8 cellular contexts compared by ENCODE assay signal in the genomic region with DNA sequence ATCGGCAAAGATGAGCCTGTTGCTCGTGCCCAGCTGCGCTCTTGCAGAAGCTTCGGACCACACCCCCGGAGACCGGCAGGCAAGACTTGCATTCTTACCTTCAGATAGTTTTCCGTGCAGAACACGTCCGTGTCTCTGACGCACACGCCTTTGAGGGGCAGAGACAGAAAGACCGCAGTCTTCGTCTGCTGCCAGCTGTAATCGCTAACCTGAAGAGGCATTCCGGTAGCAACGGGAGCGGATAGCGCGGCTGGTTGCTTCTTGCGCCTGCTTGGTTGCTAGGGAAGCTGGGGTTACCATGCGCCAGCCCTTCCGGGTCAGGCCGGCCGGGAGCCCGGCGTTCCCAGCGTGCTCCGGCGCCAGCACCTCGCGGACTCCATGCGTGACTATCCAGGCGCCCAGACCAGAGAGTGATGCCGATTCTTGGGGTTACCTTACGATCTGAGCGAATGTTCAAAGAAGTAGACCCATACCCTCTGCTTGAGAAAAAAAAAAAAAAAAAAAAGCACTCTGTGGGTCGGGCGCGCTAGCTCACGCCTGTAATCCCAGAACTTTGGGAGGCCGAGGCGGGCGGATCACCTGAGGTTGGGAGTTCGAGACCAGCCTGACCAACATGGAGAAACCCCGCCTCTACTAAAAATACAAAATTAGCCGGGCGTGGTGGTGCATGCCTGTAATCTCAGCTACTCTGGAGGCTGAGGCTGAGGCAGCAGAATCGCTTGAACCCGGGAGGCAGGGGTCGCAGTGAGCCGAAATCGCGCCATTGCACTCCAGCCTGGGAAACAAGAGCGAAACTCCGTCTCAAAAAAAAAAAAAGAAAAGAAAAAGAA. TPM values are rescaled to one million over a fixed set of nuclear protein-coding genes. Genes with fewer than 3 reads are reported as not detected.
DNase-seq lines count a peak whose midpoint lies in the region; ATAC-seq lines count a peak whose summit lies in the region.
"Not testable (repeated sequence)": the region's sequence is repeated elsewhere in the genome, so short reads cannot be mapped to it uniquely, and the experiment has no call there.

No MANE protein-coding gene starts in this region.

- H3K9ac ChIP-seq in HUES6 (ENCODE audit: low read length); mucosa of stomach (ENCODE audit: low read length): not testable (repeated sequence)

- H3K4me1 ChIP-seq in HUES6 (ENCODE audit: control insufficient read depth, insufficient read depth, low read length); mucosa of stomach (ENCODE audit: control insufficient read depth, insufficient read depth, low read length): not testable (repeated sequence)

- not testable (repeated sequence) for H3K27me3 ChIP-seq in HUES6 (ENCODE audit: control insufficient read depth, insufficient read depth, low read length); mucosa of stomach (ENCODE audit: control insufficient read depth, insufficient read depth, low read length)

- peak; percentile 29 for DNase-seq in DMS 273 treated with DMSO at 0.1 percent for 48 hours (lab: John Stamatoyannopoulos, UW)
- DNase-seq in OCI-M2 (lab: John Stamatoyannopoulos, UW; ENCODE audit: unreplicated experiment) = peak; percentile 47
- DNase-seq in activated T-cell treated with anti-CD3 and anti-CD28 coated beads, Interleukin-2, amount 50 U/mL, for 1 hour = peak; percentile 75
- DNase-seq in stimulated activated CD8-positive, alpha-beta memory T cell treated with anti-CD3 and anti-CD28 coated beads, Interleukin-4, amount 100 ng/mL, for 1 hour (ENCODE audit: low read depth in 2 of 2, low spot score in 1 of 2) = peak; percentile 15 to 38

- not testable (repeated sequence) for H3K27ac ChIP-seq in HUES6 (ENCODE audit: low read depth, low read length)

- not testable (repeated sequence) for H3K36me3 ChIP-seq in HUES6 (ENCODE audit: control insufficient read depth, insufficient read depth, low read length); mucosa of stomach (ENCODE audit: control insufficient read depth, insufficient read depth, low read length)

- not testable (repeated sequence) for H3K9me3 ChIP-seq in HUES6 (ENCODE audit: control insufficient read depth, insufficient read depth, low read depth, low read length); mucosa of stomach (ENCODE audit: control insufficient read depth, low read length)

- ATAC-seq in GM21528 (IDR thresholded peaks at IDR 0.05; ENCODE audit: low FRiP score, unreplicated experiment) = peak; percentile 99
- peak; percentile 98 for ATAC-seq in esophagus mucosa

- H3K4me3 ChIP-seq in HUES6 (ENCODE audit: low read depth, low read length) (peak overlapping the region; percentile 72), mucosa of stomach (ENCODE audit: low read length) (peak overlapping the region; percentile 33)

RNA-seq across cellular contexts. Expression of a gene that starts 9.7 kb away (rescaled TPM):
- 1.1 TPM for total RNA-seq in esophagus mucosa
